ENCODE assay signal across 20 cellular contexts in the genomic region with DNA sequence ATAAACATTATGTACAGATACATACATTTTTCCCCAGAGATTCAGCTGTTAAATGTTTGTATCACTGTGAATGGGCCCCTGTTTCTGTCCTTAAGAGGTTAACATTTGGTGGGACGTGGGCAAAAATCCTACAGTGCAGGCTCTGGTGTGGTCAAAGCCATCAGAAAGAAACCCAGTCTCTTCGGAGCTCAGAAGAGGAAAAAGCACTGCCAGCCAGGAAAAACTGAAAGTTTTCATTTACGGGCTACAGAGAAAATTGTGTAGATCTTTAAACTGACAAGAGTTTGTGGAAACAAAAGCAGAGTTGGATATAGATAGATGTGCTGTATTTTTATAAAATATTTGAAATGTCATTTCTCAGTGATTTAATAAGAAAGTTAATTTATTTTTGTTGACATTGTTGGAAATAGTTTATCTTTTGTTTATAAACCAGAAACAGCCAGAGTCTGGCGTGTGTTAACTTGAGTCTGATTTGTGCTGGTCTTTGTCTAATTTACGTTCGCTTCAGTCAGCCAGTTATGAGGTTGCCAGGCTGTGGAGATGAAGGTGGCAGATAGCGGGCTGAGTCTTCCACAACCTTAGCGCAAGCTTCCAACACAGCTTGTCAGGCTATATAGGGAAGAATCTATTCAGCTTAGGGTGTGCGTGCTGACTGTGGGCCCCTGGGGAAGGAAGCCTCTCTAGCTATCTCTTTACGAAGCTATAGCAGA. TPM values are rescaled to one million over a fixed set of nuclear protein-coding genes. Genes with fewer than 3 reads are reported as not detected.
DNase-seq lines count a peak whose midpoint lies in the region; ATAC-seq, FAIRE-seq and TF ChIP-seq lines count a peak whose summit lies in the region.
"Had no signal": no experiment of that assay in that cellular context is flagged by ENCODE, and none has a peak within 500 bp of the region (broad histone marks: within the 10 kb centered on the region; RNA-seq: fewer than 3 reads in every experiment).

No MANE protein-coding gene starts in this region.

- POLR2A ChIA-PET in HEK293 (lab: Yijun Ruan, JAX): no interaction called here

- H3K27ac ChIP-seq in HEK293 (ENCODE audit: extremely low read depth, low read depth, low read length): peak overlapping the region; percentile 39; the same call in 1 of the 2 replicates
- peak overlapping the region; percentile 67 to 74 (median 68) for H3K27ac ChIP-seq in esophagus muscularis mucosa (replicated peaks in 1 of 4)
- H3K27ac ChIP-seq in small intestine (ENCODE audit: low read depth in 1 of 2, low read length in 1 of 2): peak overlapping the region; percentile 48 to 52
- H3K27ac ChIP-seq: dorsolateral prefrontal cortex, HL-60, VCaP had no signal

- DNase-seq in esophagus muscularis mucosa (ENCODE audit: extremely low spot score): no peak
- no peak for DNase-seq in mesothelial cell of epicardium (ENCODE audit: low spot score in 2 of 2, unreplicated experiment in 2 of 2)
- no peak for DNase-seq in small intestine
- DNase-seq in activated CD4-positive, alpha-beta T cell treated with anti-CD3 and anti-CD28 coated beads, Interleukin-2, amount 10 ng/mL, durations not matched to agents 24 days and 14 days: no peak
- no peak for DNase-seq in ecto neural progenitor cell (ENCODE audit: low spot score)
- DNase-seq: activated effector memory CD4-positive, alpha-beta T cell treated with Interleukin-2 at 50 U/mL for 16 hours; COR-L47; dorsolateral prefrontal cortex; Karpas-422; NCI-H1694 had no signal

- no peaks in the 10 kb centered on the region for H3K36me3 Mint-ChIP-seq in mesothelial cell of epicardium
- no peaks in the 10 kb centered on the region for H3K36me3 Mint-ChIP-seq in activated CD4-positive, alpha-beta T cell treated with anti-CD3 and anti-CD28 coated beads, Interleukin-2, amount 10 ng/mL, durations not matched to agents 24 days and 14 days (ENCODE audit: low read depth)

- H3K27ac Mint-ChIP-seq in mesothelial cell of epicardium: peak overlapping the region; percentile 60
- H3K27ac Mint-ChIP-seq in activated CD4-positive, alpha-beta T cell treated with anti-CD3 and anti-CD28 coated beads, Interleukin-2, amount 10 ng/mL, durations not matched to agents 24 days and 14 days: no peak overlapping the region

- H3K27me3 Mint-ChIP-seq in mesothelial cell of epicardium (ENCODE audit: low read depth): peaks cover 1% of the 10 kb centered on the region
- peaks cover 14% of the 10 kb centered on the region for H3K27me3 Mint-ChIP-seq in activated CD4-positive, alpha-beta T cell treated with anti-CD3 and anti-CD28 coated beads, Interleukin-2, amount 10 ng/mL, durations not matched to agents 24 days and 14 days

- TF ChIP-seq POLR2A in esophagus muscularis mucosa (IDR thresholded peaks at IDR 0.05; ENCODE audit: low read depth): no peak

- no peaks in the 10 kb centered on the region for H3K9me3 ChIP-seq in HEK293 (ENCODE audit: control insufficient read depth, insufficient read depth, low read depth, low read length)
- H3K9me3 ChIP-seq in esophagus muscularis mucosa: no peaks in the 10 kb centered on the region
- no peaks in the 10 kb centered on the region for H3K9me3 ChIP-seq in small intestine (ENCODE audit: control insufficient read depth, low read depth)

- CTCF ChIA-PET in HEK293 (lab: Yijun Ruan, JAX): interaction anchor here (0.6 to 0.7 kb wide), 4 partner anchors 23 to 1699 kb away, joined by 3 to 5 read pairs (median 4); no protein-coding TSS in a partner anchor

- H3K9me3 Mint-ChIP-seq in mesothelial cell of epicardium: peaks cover 3% of the 10 kb centered on the region
- H3K9me3 Mint-ChIP-seq in activated CD4-positive, alpha-beta T cell treated with anti-CD3 and anti-CD28 coated beads, Interleukin-2, amount 10 ng/mL, durations not matched to agents 24 days and 14 days: peaks cover 3% of the 10 kb centered on the region

- H3K27me3 ChIP-seq in esophagus muscularis mucosa (no peaks in the 10 kb centered on the region), small intestine (ENCODE audit: control insufficient read depth in 2 of 2, insufficient read depth in 2 of 2, low read length in 2 of 2) (no peaks in the 10 kb centered on the region)

- H3K4me3 ChIP-seq in HEK293 (ENCODE audit: low read depth, low read length) (no peak overlapping the region), esophagus muscularis mucosa (peak overlapping the region in 3 of 4 donors; percentile 16 to 37 (median 26)), small intestine (ENCODE audit: low read depth in 1 of 2, low read length in 2 of 2) (no peak overlapping the region)

- peak overlapping the region; percentile 26 for H3K4me3 Mint-ChIP-seq in mesothelial cell of epicardium
- no peak overlapping the region for H3K4me3 Mint-ChIP-seq in activated CD4-positive, alpha-beta T cell treated with anti-CD3 and anti-CD28 coated beads, Interleukin-2, amount 10 ng/mL, durations not matched to agents 24 days and 14 days

- peaks cover 28% of the 10 kb centered on the region for H3K4me1 Mint-ChIP-seq in mesothelial cell of epicardium
- no peaks in the 10 kb centered on the region for H3K4me1 Mint-ChIP-seq in activated CD4-positive, alpha-beta T cell treated with anti-CD3 and anti-CD28 coated beads, Interleukin-2, amount 10 ng/mL, durations not matched to agents 24 days and 14 days

- FAIRE-seq in small intestine (lab: Jason Lieb, UNC): no peak
- FAIRE-seq: GM12891 had no signal

- intact Hi-C loops in esophagus muscularis mucosa (cut with DNase I): no loop called here
- intact Hi-C loops in activated CD4-positive, alpha-beta T cell treated with anti-CD3 and anti-CD28 coated beads, Interleukin-2, amount 10 ng/mL, durations not matched to agents 24 days and 14 days (cut with micrococcal nuclease): no loop called here

- 37% methylated on average over 10 of the region's 10 CpGs for WGBS in esophagus muscularis mucosa
- 64 to 89% (median 88%) methylated on average over 10 of the region's 10 CpGs for WGBS in small intestine, 3 donors

- ATAC-seq in GM18868 (IDR thresholded peaks at IDR 0.05; ENCODE audit: unreplicated experiment): no peak
- ATAC-seq in HG02759 (IDR thresholded peaks at IDR 0.05; ENCODE audit: unreplicated experiment): no peak

- TF ChIP-seq CTCF in HEK293 (tag by site-specific recombination; IDR thresholded peaks at IDR 0.05) (no peak), esophagus muscularis mucosa (IDR thresholded peaks at IDR 0.05) (no peak), mesothelial cell of epicardium (IDR thresholded peaks at IDR 0.05; ENCODE audit: unreplicated experiment) (no peak)

- H3K36me3 ChIP-seq in HEK293 (ENCODE audit: control insufficient read depth in 2 of 2, insufficient read depth in 1 of 2, low read length in 2 of 2) (no peaks in the 10 kb centered on the region), esophagus muscularis mucosa (no peaks in the 10 kb centered on the region), small intestine (ENCODE audit: control insufficient read depth in 2 of 2, insufficient read depth in 2 of 2, low read length in 2 of 2) (no peaks in the 10 kb centered on the region)

- H3K4me1 ChIP-seq in HEK293 (ENCODE audit: control insufficient read depth, insufficient read depth, low read length): peaks cover 34% of the 10 kb centered on the region
- H3K4me1 ChIP-seq in esophagus muscularis mucosa: peaks cover 5 to 36% (median 22%) of the 10 kb centered on the region in 4 donors
- peaks cover 11 to 15% of the 10 kb centered on the region in 2 donors for H3K4me1 ChIP-seq in small intestine (ENCODE audit: control insufficient read depth in 2 of 2, insufficient read depth in 1 of 2, low read depth in 1 of 2, low read length in 1 of 2)

- no peak for TF ChIP-seq EP300 in esophagus muscularis mucosa (IDR thresholded peaks at IDR 0.05)

TF ChIP-seq in HEK293, 187 proteins besides CTCF, POLR2A, EP300 and RAD21:
- TF ChIP-seq ZNF146 (tag by site-specific recombination; IDR thresholded peaks at IDR 0.05): no peak
- TF ChIP-seq, protein P1, sequence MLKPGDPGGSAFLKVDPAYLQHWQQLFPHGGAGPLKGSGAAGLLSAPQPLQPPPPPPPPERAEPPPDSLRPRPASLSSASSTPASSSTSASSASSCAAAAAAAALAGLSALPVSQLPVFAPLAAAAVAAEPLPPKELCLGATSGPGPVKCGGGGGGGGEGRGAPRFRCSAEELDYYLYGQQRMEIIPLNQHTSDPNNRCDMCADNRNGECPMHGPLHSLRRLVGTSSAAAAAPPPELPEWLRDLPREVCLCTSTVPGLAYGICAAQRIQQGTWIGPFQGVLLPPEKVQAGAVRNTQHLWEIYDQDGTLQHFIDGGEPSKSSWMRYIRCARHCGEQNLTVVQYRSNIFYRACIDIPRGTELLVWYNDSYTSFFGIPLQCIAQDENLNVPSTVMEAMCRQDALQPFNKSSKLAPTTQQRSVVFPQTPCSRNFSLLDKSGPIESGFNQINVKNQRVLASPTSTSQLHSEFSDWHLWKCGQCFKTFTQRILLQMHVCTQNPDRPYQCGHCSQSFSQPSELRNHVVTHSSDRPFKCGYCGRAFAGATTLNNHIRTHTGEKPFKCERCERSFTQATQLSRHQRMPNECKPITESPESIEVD (tag by site-specific recombination; IDR thresholded peaks at IDR 0.05): peak; percentile 71
- TF ChIP-seq, protein P2, sequence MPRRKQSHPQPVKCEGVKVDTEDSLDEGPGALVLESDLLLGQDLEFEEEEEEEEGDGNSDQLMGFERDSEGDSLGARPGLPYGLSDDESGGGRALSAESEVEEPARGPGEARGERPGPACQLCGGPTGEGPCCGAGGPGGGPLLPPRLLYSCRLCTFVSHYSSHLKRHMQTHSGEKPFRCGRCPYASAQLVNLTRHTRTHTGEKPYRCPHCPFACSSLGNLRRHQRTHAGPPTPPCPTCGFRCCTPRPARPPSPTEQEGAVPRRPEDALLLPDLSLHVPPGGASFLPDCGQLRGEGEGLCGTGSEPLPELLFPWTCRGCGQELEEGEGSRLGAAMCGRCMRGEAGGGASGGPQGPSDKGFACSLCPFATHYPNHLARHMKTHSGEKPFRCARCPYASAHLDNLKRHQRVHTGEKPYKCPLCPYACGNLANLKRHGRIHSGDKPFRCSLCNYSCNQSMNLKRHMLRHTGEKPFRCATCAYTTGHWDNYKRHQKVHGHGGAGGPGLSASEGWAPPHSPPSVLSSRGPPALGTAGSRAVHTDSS (tag by site-specific recombination; IDR thresholded peaks at IDR 0.05): 0 out of 2 replicates have a peak, but pooled peaks have one; percentile 16

RNA-seq across cellular contexts. Expression of a gene that starts 9.5 kb away (rescaled TPM):
- total RNA-seq in esophagus muscularis mucosa (not detected), mesothelial cell of epicardium (2.4 to 3.8 TPM (median 3.3 TPM) in 3 replicates)
- polyA plus RNA-seq in small intestine: under 1 TPM in 1 of 3 donors, not detected in 2; 0.24 TPM
- not detected in 2 replicates for total RNA-seq in activated CD4-positive, alpha-beta T cell treated with anti-CD3 and anti-CD28 coated beads, Interleukin-2, amount 10 ng/mL, durations not matched to agents 24 days and 14 days
- total RNA-seq: activated CD8-positive, alpha-beta memory T cell treated with anti-CD3 and anti-CD28 coated beads for 36 hours; lung microvascular endothelial cell; NCI-H460; osteocyte had no signal

Comparison
In these comparisons a context has a peak if more than half of its experiments do, and no peak if none do; other contexts are left out.
1. H3K4me3 ChIP-seq: peak in esophagus muscularis mucosa (3 of 4); none in HEK293 (single experiment) and small intestine (0 of 2).
2. Peak in every context shown above with its lines, with median percentiles within 50 percentile points of each other: H3K27ac ChIP-seq.